Comparison of ENCODE assay signal across 10 cellular contexts in genomic region chr15:40252141-40252437, GRCh38. TPM values are rescaled to one million over a fixed set of nuclear protein-coding genes. Genes with fewer than 3 reads are reported as not detected.
DNase-seq lines count a peak whose midpoint lies in the region; ATAC-seq and TF ChIP-seq lines count a peak whose summit lies in the region.
"Had no signal": no experiment of that assay in that cellular context is flagged by ENCODE, and none has a peak within 500 bp of the region (broad histone marks: within the 10 kb centered on the region; RNA-seq: fewer than 3 reads in every experiment).

No MANE protein-coding gene starts in this region.

- H3K27ac ChIP-seq in HUES48 (ENCODE audit: low read depth, low read length) (no peak overlapping the region), coronary artery (no peak overlapping the region), stomach (peak overlapping the region in 3 of 5 donors; percentile 36 to 74 (median 62))

- ATAC-seq in GM18517 (IDR thresholded peaks at IDR 0.05; ENCODE audit: unreplicated experiment) = no peak

- H3K36me3 ChIP-seq in HUES48 (ENCODE audit: control insufficient read depth, insufficient read depth, low read length) (no peaks in the 10 kb centered on the region), stomach (no peaks in the 10 kb centered on the region)

- intact Hi-C loops in stomach (cut with DNase I; ENCODE audit: low total_unique reads) = no loop called here

- no peak for TF ChIP-seq CTCF in coronary artery (IDR thresholded peaks at IDR 0.05)
- TF ChIP-seq CTCF in stomach (IDR thresholded peaks at IDR 0.05) = no peak

- no peak for DNase-seq in coronary artery (ENCODE audit: low spot score)
- peak; percentile 65 for DNase-seq in left kidney (ENCODE audit: low read depth, low spot score)
- no peak for DNase-seq in stomach
- no peak for DNase-seq in NCI-H2029 treated with DMSO at 0.1 percent for 48 hours (lab: John Stamatoyannopoulos, UW)
- no peak for DNase-seq in COR-L47 (lab: John Stamatoyannopoulos, UW)
- DNase-seq in GDM1 (lab: John Stamatoyannopoulos, UW) = no peak
- DNase-seq: activated CD8-positive, alpha-beta memory T cell treated with anti-CD3 and anti-CD28 coated beads, Interleukin-2, amount 50 U/mL, for 4 hours; KBM-7 had no signal

- H3K9ac ChIP-seq in HUES48 (ENCODE audit: low read depth, low read length) = no peak overlapping the region

- TF ChIP-seq EP300 in stomach (IDR thresholded peaks at IDR 0.05) = no peak

- WGBS in stomach, 5 donors = 26 to 43% (median 39%) methylated on average over 17 to 27 of the region's 27 CpGs

- no peaks in the 10 kb centered on the region for H3K9me3 ChIP-seq in HUES48 (ENCODE audit: control insufficient read depth, insufficient read depth, low read length)
- H3K9me3 ChIP-seq in stomach = no peaks in the 10 kb centered on the region

- H3K4me1 ChIP-seq in HUES48 (ENCODE audit: control insufficient read depth, insufficient read depth, low read length) (0 out of 2 replicates have a peak, but pooled peaks cover 5% of the 10 kb centered on the region), stomach (peaks cover 12 to 30% (median 24%) of the 10 kb centered on the region in 4 donors)

- H3K27me3 ChIP-seq in HUES48 (ENCODE audit: control insufficient read depth, insufficient read depth, low read length) (peaks cover 36% of the 10 kb centered on the region), stomach (peaks cover 0 to 33% (median 17%) of the 10 kb centered on the region in 3 donors)

- H3K4me3 ChIP-seq in HUES48 (ENCODE audit: low read depth, low read length) (peak overlapping the region; percentile 70), coronary artery (peak overlapping the region; percentile 75), stomach (peak overlapping the region; percentile 55 to 74 (median 62))

- TF ChIP-seq POLR2A in stomach (IDR thresholded peaks at IDR 0.05) = no peak

RNA-seq across cellular contexts. Expression of gene PAK6, which starts 13.2 kb away (rescaled TPM):
- 10 to 100 TPM in 3 of 5 donors, 1 to 10 TPM in 1, under 1 TPM in 1; under 0.01 to 91.9 (median 16.3) TPM for total RNA-seq in stomach
- polyA plus RNA-seq in stomach = 1 to 10 TPM; 1.8 to 7.7 (median 4.7) TPM

RNA-seq across cellular contexts. Expression of gene ANKRD63, which starts 30.8 kb away (rescaled TPM):
- under 1 TPM in 1 of 5 donors, not detected in 4; 0.37 TPM for total RNA-seq in stomach
- polyA plus RNA-seq in stomach = not detected

RNA-seq across cellular contexts. Expression of gene PLCB2, which starts 55.6 kb away (rescaled TPM):
- 10 to 100 TPM in 3 of 5 donors, 1 to 10 TPM in 2; 3.5 to 12.5 (median 11.7) TPM for total RNA-seq in stomach
- 1 to 10 TPM; 5.3 to 5.6 (median 5.4) TPM for polyA plus RNA-seq in stomach

Comparison
In these comparisons a context has a peak if more than half of its experiments do, and no peak if none do; other contexts are left out.
1. H3K27ac ChIP-seq: peak in stomach (3 of 5); none in HUES48 (single experiment) and coronary artery (0 of 2).
2. Peak in every context shown above with its lines, with median percentiles within 50 percentile points of each other: H3K4me3 ChIP-seq.